Comparison of ENCODE assay signal across 8 cellular contexts in genomic region chr10:31961675-31962074, GRCh38. TPM values are rescaled to one million over a fixed set of nuclear protein-coding genes. Genes with fewer than 3 reads are reported as not detected.
DNase-seq lines count a peak whose midpoint lies in the region; ATAC-seq and TF ChIP-seq lines count a peak whose summit lies in the region.

No MANE protein-coding gene starts in this region.

- H2AFZ ChIP-seq in OCI-LY3 (ENCODE audit: low read depth, low read length): no peak overlapping the region

- H3K27ac ChIP-seq in OCI-LY3 (ENCODE audit: low read length): peak overlapping the region; percentile 26; the same call in 1 of the 2 replicates
- H3K27ac ChIP-seq in CD8-positive, alpha-beta memory T cell (ENCODE audit: low read depth, low read length): no peak overlapping the region

- H3K27me3 ChIP-seq in OCI-LY3 (ENCODE audit: low read depth, low read length): no peaks in the 10 kb centered on the region
- H3K27me3 ChIP-seq in CD8-positive, alpha-beta memory T cell (ENCODE audit: insufficient read depth, low read length, poor library complexity, severe bottlenecking): no peaks in the 10 kb centered on the region

- H3K4me1 ChIP-seq in OCI-LY3 (ENCODE audit: low read length): peaks cover 8% of the 10 kb centered on the region; the same call in 1 of the 2 replicates
- H3K4me1 ChIP-seq in CD8-positive, alpha-beta memory T cell (ENCODE audit: insufficient read depth, low read length): no peaks in the 10 kb centered on the region

- H3K9me3 Mint-ChIP-seq in WTC11: no peaks in the 10 kb centered on the region
- H3K9me3 Mint-ChIP-seq in CD8-positive, alpha-beta memory T cell: no peaks in the 10 kb centered on the region

- no peaks in the 10 kb centered on the region for H3K27me3 Mint-ChIP-seq in WTC11 (ENCODE audit: low read depth)
- no peaks in the 10 kb centered on the region for H3K27me3 Mint-ChIP-seq in CD8-positive, alpha-beta memory T cell

- TF ChIP-seq CTCF in AG04449 (IDR thresholded peaks at IDR 0.05; ENCODE audit: insufficient read depth, low read length, missing control alignments) (no peak), OCI-LY3 (IDR thresholded peaks at IDR 0.05; ENCODE audit: low read depth, low read length) (no peak), fibroblast of pulmonary artery (IDR thresholded peaks at IDR 0.05; ENCODE audit: low read length, missing control alignments) (no peak), WTC11 (IDR thresholded peaks at IDR 0.05) (no peak)

- peaks cover 3% of the 10 kb centered on the region; the same call in 1 of the 2 replicates for H3K4me1 Mint-ChIP-seq in WTC11
- H3K4me1 Mint-ChIP-seq in CD8-positive, alpha-beta memory T cell: peaks cover 0 to 12% (median 8%) of the 10 kb centered on the region in 3 donors

- no peaks in the 10 kb centered on the region for H3K36me3 Mint-ChIP-seq in WTC11
- peaks cover 0 to under 1% (median 0%) of the 10 kb centered on the region in 3 donors for H3K36me3 Mint-ChIP-seq in CD8-positive, alpha-beta memory T cell

- no peaks in the 10 kb centered on the region for H3K36me3 ChIP-seq in OCI-LY3 (replicated peaks; ENCODE audit: low read depth, low read length)
- H3K36me3 ChIP-seq in CD8-positive, alpha-beta memory T cell (ENCODE audit: insufficient read depth, low read length): no peaks in the 10 kb centered on the region

- H3K79me2 ChIP-seq in OCI-LY3 (ENCODE audit: low read length): no peaks in the 10 kb centered on the region

- POLR2A ChIA-PET in AG04449 (lab: Yijun Ruan, JAX): no interaction called here
- POLR2A ChIA-PET in WTC11 (lab: Charles Lee): no interaction called here
- POLR2A ChIA-PET in CD8-positive, alpha-beta memory T cell (lab: Charles Lee): no interaction called here

- H3K4me3 ChIP-seq in AG04449 (ENCODE audit: low read depth, low read length) (peak overlapping the region; percentile 23; the same call in 1 of the 2 replicates), OCI-LY3 (ENCODE audit: low read length) (peak overlapping the region; percentile 35; the same call in 1 of the 2 replicates), fibroblast of pulmonary artery (replicated peaks; ENCODE audit: low read depth, low read length) (no peak overlapping the region)
- no peak overlapping the region for H3K4me3 ChIP-seq in CD8-positive, alpha-beta memory T cell (ENCODE audit: low read length)

- H3K9ac ChIP-seq in OCI-LY3 (ENCODE audit: low read length): no peak overlapping the region

- peak overlapping the region; percentile 54 for H3K4me2 ChIP-seq in OCI-LY3 (ENCODE audit: low read length)

- intact Hi-C loops in sciatic nerve (cut with DNase I): no loop called here

- peak; percentile 70 for ATAC-seq in GM18868 (IDR thresholded peaks at IDR 0.05; ENCODE audit: unreplicated experiment)
- no peak for ATAC-seq in sciatic nerve
- ATAC-seq in WTC11: no peak

- CTCF ChIA-PET in AG04449 (lab: Yijun Ruan, JAX): interaction anchor here (0.7 to 1.9 kb wide), 3 partner anchors 10 to 44 kb away, joined by 3 to 5 read pairs (median 3); no protein-coding TSS in a partner anchor
- CTCF ChIA-PET in WTC11 (lab: Charles Lee): no interaction called here
- CTCF ChIA-PET in CD8-positive, alpha-beta memory T cell (lab: Charles Lee): no interaction called here

- no peaks in the 10 kb centered on the region for H3K9me3 ChIP-seq in OCI-LY3 (ENCODE audit: insufficient read depth, low read length)
- H3K9me3 ChIP-seq in CD8-positive, alpha-beta memory T cell (ENCODE audit: low read length): no peaks in the 10 kb centered on the region

- no peak overlapping the region for H3K27ac Mint-ChIP-seq in WTC11
- peak overlapping the region in 1 of 8 donors; percentile 9 for H3K27ac Mint-ChIP-seq in CD8-positive, alpha-beta memory T cell

- H4K20me1 ChIP-seq in OCI-LY3 (ENCODE audit: insufficient read depth, low read length): no peaks in the 10 kb centered on the region

- no peak overlapping the region for H3K4me3 Mint-ChIP-seq in WTC11
- H3K4me3 Mint-ChIP-seq in CD8-positive, alpha-beta memory T cell: peak overlapping the region in 2 of 7 donors; percentile 16 to 40

- DNase-seq in AG04449 (ENCODE audit: low read depth, low spot score) (peak; percentile 31), fibroblast of pulmonary artery (ENCODE audit: low read depth) (peak; percentile 37), NCI-H82 treated with DMSO at 0.1 percent for 48 hours (lab: John Stamatoyannopoulos, UW; ENCODE audit: unreplicated experiment) (no peak), sciatic nerve (ENCODE audit: low spot score) (no peak), WTC11 (ENCODE audit: low spot score) (no peak)
- no peak for DNase-seq in CD8-positive, alpha-beta memory T cell

TF ChIP-seq in WTC11, 78 proteins besides CTCF, POLR2A, EP300 and RAD21:
- TF ChIP-seq USF1 (CRISPR knock-in tag; IDR thresholded peaks at IDR 0.05) (no peak), ELF4 (CRISPR knock-in tag; IDR thresholded peaks at IDR 0.05; ENCODE audit: low read depth) (no peak), CBFB (CRISPR knock-in tag; IDR thresholded peaks at IDR 0.05; ENCODE audit: low read depth) (no peak), TP53 (CRISPR knock-in tag; IDR thresholded peaks at IDR 0.05) (no peak), TEAD4 (CRISPR knock-in tag; IDR thresholded peaks at IDR 0.05) (no peak), SMAD3 (CRISPR knock-in tag; IDR thresholded peaks at IDR 0.05; ENCODE audit: borderline replicate concordance) (no peak), IRF2 (CRISPR knock-in tag; IDR thresholded peaks at IDR 0.05; ENCODE audit: borderline replicate concordance, low read depth) (no peak), FOXP1 (CRISPR knock-in tag; IDR thresholded peaks at IDR 0.05; ENCODE audit: borderline replicate concordance) (no peak), ZNF416 (CRISPR knock-in tag; IDR thresholded peaks at IDR 0.05) (no peak), ZNF425 (CRISPR knock-in tag; conservative IDR thresholded peaks at IDR 0.05) (no peak)
- TF ChIP-seq, protein P1, sequence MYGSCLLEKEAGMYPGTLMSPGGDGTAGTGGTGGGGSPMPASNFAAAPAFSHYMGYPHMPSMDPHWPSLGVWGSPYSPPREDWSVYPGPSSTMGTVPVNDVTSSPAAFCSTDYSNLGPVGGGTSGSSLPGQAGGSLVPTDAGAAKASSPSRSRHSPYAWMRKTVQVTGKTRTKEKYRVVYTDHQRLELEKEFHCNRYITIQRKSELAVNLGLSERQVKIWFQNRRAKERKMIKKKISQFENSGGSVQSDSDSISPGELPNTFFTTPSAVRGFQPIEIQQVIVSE (CRISPR knock-in tag; IDR thresholded peaks at IDR 0.05; ENCODE audit: borderline replicate concordance): no peak
- TF ChIP-seq, protein P2, sequence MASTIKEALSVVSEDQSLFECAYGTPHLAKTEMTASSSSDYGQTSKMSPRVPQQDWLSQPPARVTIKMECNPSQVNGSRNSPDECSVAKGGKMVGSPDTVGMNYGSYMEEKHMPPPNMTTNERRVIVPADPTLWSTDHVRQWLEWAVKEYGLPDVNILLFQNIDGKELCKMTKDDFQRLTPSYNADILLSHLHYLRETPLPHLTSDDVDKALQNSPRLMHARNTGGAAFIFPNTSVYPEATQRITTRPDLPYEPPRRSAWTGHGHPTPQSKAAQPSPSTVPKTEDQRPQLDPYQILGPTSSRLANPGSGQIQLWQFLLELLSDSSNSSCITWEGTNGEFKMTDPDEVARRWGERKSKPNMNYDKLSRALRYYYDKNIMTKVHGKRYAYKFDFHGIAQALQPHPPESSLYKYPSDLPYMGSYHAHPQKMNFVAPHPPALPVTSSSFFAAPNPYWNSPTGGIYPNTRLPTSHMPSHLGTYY (CRISPR knock-in tag; IDR thresholded peaks at IDR 0.05): no peak
- TF ChIP-seq, protein P3, sequence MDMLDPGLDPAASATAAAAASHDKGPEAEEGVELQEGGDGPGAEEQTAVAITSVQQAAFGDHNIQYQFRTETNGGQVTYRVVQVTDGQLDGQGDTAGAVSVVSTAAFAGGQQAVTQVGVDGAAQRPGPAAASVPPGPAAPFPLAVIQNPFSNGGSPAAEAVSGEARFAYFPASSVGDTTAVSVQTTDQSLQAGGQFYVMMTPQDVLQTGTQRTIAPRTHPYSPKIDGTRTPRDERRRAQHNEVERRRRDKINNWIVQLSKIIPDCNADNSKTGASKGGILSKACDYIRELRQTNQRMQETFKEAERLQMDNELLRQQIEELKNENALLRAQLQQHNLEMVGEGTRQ (CRISPR knock-in tag; IDR thresholded peaks at IDR 0.05): no peak

RNA-seq across cellular contexts. Expression of gene ARHGAP12, which starts 33.0 kb away (rescaled TPM):
- 57.0 TPM for total RNA-seq in sciatic nerve
- 34.1 to 39.5 TPM (median 36.9 TPM) in 3 replicates for total RNA-seq in WTC11 (2021)
- total RNA-seq in CD8-positive, alpha-beta memory T cell: 1 to 10 TPM; 5.1 to 5.3 TPM
- 9.7 TPM for polyA plus RNA-seq in CD8-positive, alpha-beta memory T cell

Comparison
In these comparisons a context has a peak if more than half of its experiments do, and no peak if none do; other contexts are left out.
1. DNase-seq: peak in AG04449 (single experiment) and fibroblast of pulmonary artery (single experiment); none in NCI-H82 treated with DMSO at 0.1 percent for 48 hours (single experiment), sciatic nerve (single experiment), WTC11 (single experiment) and CD8-positive, alpha-beta memory T cell (0 of 5).
2. H3K4me3 ChIP-seq: peak in AG04449 (single experiment) and OCI-LY3 (single experiment); none in fibroblast of pulmonary artery (single experiment) and CD8-positive, alpha-beta memory T cell (single experiment).